Comparison of ENCODE assay signal across 8 cellular contexts in the genomic region with DNA sequence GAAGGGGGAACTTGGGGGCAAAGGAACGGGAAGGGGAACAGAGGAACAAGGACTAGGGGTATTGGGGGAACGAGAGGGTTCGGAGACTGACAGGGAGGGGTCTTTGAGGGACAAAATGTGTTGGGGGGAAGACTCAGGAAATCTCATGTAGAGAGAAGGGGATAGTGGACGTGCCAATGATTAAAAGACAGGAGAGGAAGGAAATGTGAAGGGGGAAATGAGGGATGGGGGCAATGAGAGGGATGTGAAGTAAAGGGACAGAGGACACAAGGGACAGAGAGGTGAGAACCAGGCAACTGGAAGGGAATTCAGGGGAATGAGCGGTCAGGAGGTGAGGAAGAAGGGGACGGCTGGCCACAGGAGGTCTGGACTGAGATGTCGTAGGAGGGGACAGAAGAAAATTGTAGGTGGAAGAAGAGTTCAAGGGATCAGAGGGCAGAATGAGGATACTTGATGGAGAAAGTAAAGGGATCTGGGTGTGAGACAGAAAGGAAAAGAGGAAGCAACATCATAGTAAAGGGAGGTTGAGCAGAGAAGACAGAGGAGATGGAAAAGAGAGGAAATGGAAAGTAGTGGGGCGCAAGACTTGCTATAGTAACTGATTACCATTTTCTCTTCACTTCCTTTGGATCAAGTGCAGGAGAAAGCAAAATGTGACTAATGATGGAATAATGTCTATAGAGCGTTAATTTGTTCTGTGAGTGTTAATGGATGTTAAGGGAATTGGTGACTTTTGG. TPM values are rescaled to one million over a fixed set of nuclear protein-coding genes. Genes with fewer than 3 reads are reported as not detected.
DNase-seq lines count a peak whose midpoint lies in the region; ATAC-seq and TF ChIP-seq lines count a peak whose summit lies in the region.

No MANE protein-coding gene starts in this region.

- peak; percentile 46 for DNase-seq in NB4 (ENCODE audit: low read depth)
- DNase-seq in breast epithelium (ENCODE audit: low spot score in 2 of 2), result no peak
- no peak for DNase-seq in mucosa of descending colon
- no peak for DNase-seq in central memory CD4-positive, alpha-beta T cell
- no peak for DNase-seq in AG08395 (ENCODE audit: low spot score)
- DNase-seq in T1000 (lab: John Stamatoyannopoulos, UW), result no peak

- no peak for ATAC-seq in mucosa of descending colon
- ATAC-seq in HG02870 (IDR thresholded peaks at IDR 0.05; ENCODE audit: unreplicated experiment), result no peak

- no peak for TF ChIP-seq POLR2A in NB4 (IDR thresholded peaks at IDR 0.05; ENCODE audit: extremely low read depth, insufficient read length)
- no peak for TF ChIP-seq POLR2A in breast epithelium (IDR thresholded peaks at IDR 0.05)

- peak overlapping the region; percentile 64 for H3K9ac ChIP-seq in ES-I3 (ENCODE audit: low read depth, low read length)

- H3K27me3 ChIP-seq in breast epithelium, result no peaks in the 10 kb centered on the region

- TF ChIP-seq CTCF in NB4 (IDR thresholded peaks at IDR 0.05; ENCODE audit: low read depth, low read length) (no peak), breast epithelium (IDR thresholded peaks at IDR 0.05) (no peak), mucosa of descending colon (IDR thresholded peaks at IDR 0.05) (no peak)

- H3K27ac ChIP-seq in breast epithelium, result peak overlapping the region; percentile 88 to 90

- H3K4me1 ChIP-seq in ES-I3 (ENCODE audit: insufficient read depth, low read length), result peaks cover 23% of the 10 kb centered on the region
- H3K4me1 ChIP-seq in breast epithelium, result no peaks in the 10 kb centered on the region
- H3K4me1 ChIP-seq in mucosa of descending colon (ENCODE audit: low read depth), result peaks cover 10% of the 10 kb centered on the region

- intact Hi-C loops in breast epithelium (cut with DNase I; ENCODE audit: low total_unique reads) (no loop called here), mucosa of descending colon (cut with DNase I, micrococcal nuclease) (no loop called here)

- H3K36me3 ChIP-seq in ES-I3 (ENCODE audit: insufficient read depth, low read length), result no peaks in the 10 kb centered on the region
- H3K36me3 ChIP-seq in breast epithelium, result no peaks in the 10 kb centered on the region
- H3K36me3 ChIP-seq in mucosa of descending colon (ENCODE audit: low read depth), result no peaks in the 10 kb centered on the region

- no peaks in the 10 kb centered on the region for H3K9me3 ChIP-seq in ES-I3 (ENCODE audit: control insufficient read depth, insufficient read depth, low read length)
- no peaks in the 10 kb centered on the region for H3K9me3 ChIP-seq in breast epithelium
- no peaks in the 10 kb centered on the region for H3K9me3 ChIP-seq in mucosa of descending colon

- H3K4me3 ChIP-seq in NB4 (ENCODE audit: low read depth, low read length) (peak overlapping the region; percentile 71), breast epithelium (peak overlapping the region; percentile 80 to 87 (median 84)), mucosa of descending colon (peak overlapping the region; percentile 34)

RNA-seq across cellular contexts. Expression of a gene that starts 0.7 kb away (rescaled TPM):
- 10 to 100 TPM; 31.3 to 46.2 (median 36.7) TPM for total RNA-seq in breast epithelium
- total RNA-seq in mucosa of descending colon, result 10 to 100 TPM in 2 of 3 donors, 1 to 10 TPM in 1; 7.4 to 26.4 (median 18.3) TPM

RNA-seq across cellular contexts. Expression of a gene that starts 32.8 kb away (rescaled TPM):
- 100 to 1,000 TPM; 121 to 200 (median 152) TPM for total RNA-seq in breast epithelium
- total RNA-seq in mucosa of descending colon, result 100 to 1,000 TPM; 187 to 234 (median 208) TPM

Comparison
In these comparisons a context has a peak if more than half of its experiments do, and no peak if none do; other contexts are left out.
1. H3K4me3 ChIP-seq: peak in every context shown above with its lines; median percentile 84 in breast epithelium; 71 in NB4; 34 in mucosa of descending colon.